26 cellular contexts compared by ENCODE assay signal in genomic region chr3:146929696-146930095, GRCh38.
"Had no signal": no experiment of that assay in that cellular context is flagged by ENCODE, and none has a peak within 500 bp of the region (broad histone marks: within the 10 kb centered on the region; RNA-seq: fewer than 3 reads in every experiment).

No MANE protein-coding gene starts in this region.

- H3K4me3 ChIP-seq: ascending aorta, esophagus muscularis mucosa, heart right ventricle, lower lobe of right lung, pancreas, right lobe of liver, stomach, testis had no signal

- H3K4me1 ChIP-seq: ascending aorta, esophagus muscularis mucosa, heart right ventricle, lower lobe of right lung, pancreas, right lobe of liver, stomach, testis had no signal

- H3K27ac Mint-ChIP-seq: activated T-cell treated with anti-CD3 and anti-CD28 coated beads, Interleukin-2, amount 50 U/mL, for 72 hours; dendritic cell treated with granulocyte-macrophage colony-stimulating factor and Interleukin-4, amounts not matched to agents 40 ng/mL and 50 ng/mL, for 4 days; immature natural killer cell; natural killer cell; stimulated activated effector memory CD8-positive, alpha-beta T cell treated with anti-CD3 and anti-CD28 coated beads, Interleukin-12 subunit alpha, Interleukin-12 subunit beta, amount 100 ng/mL, for 72 hours; type B pancreatic cell had no signal

- H3K9me3 ChIP-seq: ascending aorta, esophagus muscularis mucosa, lower lobe of right lung, neutrophil, pancreas, right lobe of liver, stomach, testis had no signal

- ATAC-seq: activated T-cell treated with anti-CD3 and anti-CD28 coated beads, Interleukin-2, amount 50 U/mL, for 72 hours; heart right ventricle; left cardiac atrium; lower lobe of right lung; natural killer cell; pancreas; right lobe of liver; stimulated activated effector memory CD8-positive, alpha-beta T cell treated with anti-CD3 and anti-CD28 coated beads, Interleukin-12 subunit alpha, Interleukin-12 subunit beta, amount 100 ng/mL, for 72 hours had no signal

- H3K4me3 Mint-ChIP-seq: activated T-cell treated with anti-CD3 and anti-CD28 coated beads, Interleukin-2, amount 50 U/mL, for 72 hours; dendritic cell treated with granulocyte-macrophage colony-stimulating factor and Interleukin-4, amounts not matched to agents 40 ng/mL and 50 ng/mL, for 4 days; immature natural killer cell; natural killer cell; stimulated activated effector memory CD8-positive, alpha-beta T cell treated with anti-CD3 and anti-CD28 coated beads, Interleukin-12 subunit alpha, Interleukin-12 subunit beta, amount 100 ng/mL, for 72 hours; type B pancreatic cell had no signal

- H3K27ac ChIP-seq: ascending aorta, esophagus muscularis mucosa, heart right ventricle, lower lobe of right lung, neutrophil, pancreas, right lobe of liver, stomach, testis, WERI-Rb-1 had no signal

- H3K36me3 Mint-ChIP-seq: natural killer cell; stimulated activated effector memory CD8-positive, alpha-beta T cell treated with anti-CD3 and anti-CD28 coated beads, Interleukin-12 subunit alpha, Interleukin-12 subunit beta, amount 100 ng/mL, for 72 hours; type B pancreatic cell had no signal

- DNase-seq: activated CD4-positive, alpha-beta T cell treated with anti-CD3 and anti-CD28 coated beads for 1 hour; activated CD8-positive, alpha-beta memory T cell treated with anti-CD3 and anti-CD28 coated beads for 24 hours; activated CD8-positive, alpha-beta memory T cell treated with anti-CD3 and anti-CD28 coated beads, Interleukin-2, amount 50 U/mL, for 48 hours; activated effector memory CD4-positive, alpha-beta T cell treated with anti-CD3 and anti-CD28 coated beads, Interleukin-2, amount 50 U/mL, for 16 hours; activated naive CD4-positive, alpha-beta T cell treated with anti-CD3 and anti-CD28 coated beads, Interleukin-2, amount 50 U/mL, for 16 hours; activated T-cell treated with anti-CD3 and anti-CD28 coated beads, Interleukin-2, amount 50 U/mL, for 72 hours; effector CD8-positive, alpha-beta T cell; heart right ventricle; immature natural killer cell; left cardiac atrium; lower lobe of right lung; natural killer cell; pancreas; right lobe of liver; small intestine; stimulated activated CD4-positive, alpha-beta T cell treated with anti-CD3 and anti-CD28 coated beads, Interleukin-15, amount 100 ng/mL, for 24 hours; stimulated activated CD4-positive, alpha-beta T cell treated with anti-CD3 and anti-CD28 coated beads, Interleukin-4, amount 100 ng/mL, for 1 hour; stomach; testis; WERI-Rb-1 had no signal

- H3K36me3 ChIP-seq: ascending aorta, esophagus muscularis mucosa, heart right ventricle, lower lobe of right lung, neutrophil, pancreas, right lobe of liver, stomach, WERI-Rb-1 had no signal

- H3K27me3 Mint-ChIP-seq: dendritic cell treated with granulocyte-macrophage colony-stimulating factor and Interleukin-4, amounts not matched to agents 40 ng/mL and 50 ng/mL, for 4 days; type B pancreatic cell had no signal

- H3K4me1 Mint-ChIP-seq: immature natural killer cell; natural killer cell; stimulated activated effector memory CD8-positive, alpha-beta T cell treated with anti-CD3 and anti-CD28 coated beads, Interleukin-12 subunit alpha, Interleukin-12 subunit beta, amount 100 ng/mL, for 72 hours had no signal

- H3K9me3 Mint-ChIP-seq: type B pancreatic cell had no signal

- H3K27me3 ChIP-seq: ascending aorta, esophagus muscularis mucosa, heart right ventricle, neutrophil, pancreas, right lobe of liver, stomach, testis had no signal
